ENCODE assay signal across 22 cellular contexts in the genomic region with DNA sequence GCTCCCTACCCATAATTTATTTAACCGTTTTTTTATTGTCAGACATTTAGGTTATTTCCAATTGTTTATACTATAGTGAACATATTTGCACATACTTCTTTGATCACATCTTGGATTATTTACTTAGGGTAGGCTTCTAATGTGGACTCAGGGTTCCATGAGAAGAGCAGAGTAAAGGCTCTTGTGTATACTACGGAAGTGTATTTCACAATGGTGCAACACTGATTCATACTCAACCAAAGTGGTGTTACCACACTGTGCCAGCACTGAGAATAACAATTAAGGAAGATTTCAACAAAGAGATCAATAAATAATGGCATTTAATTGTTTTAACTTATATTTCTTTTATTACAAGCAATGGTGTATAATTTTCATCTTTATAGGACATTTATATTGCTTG.
"Had no signal": no experiment of that assay in that cellular context is flagged by ENCODE, and none has a peak within 500 bp of the region (broad histone marks: within the 10 kb centered on the region; RNA-seq: fewer than 3 reads in every experiment).

No MANE protein-coding gene starts in this region.

- H3K27me3 ChIP-seq: esophagus squamous epithelium, hepatocyte, neutrophil, spleen, testis, tibial nerve had no signal

- DNase-seq: effector memory CD8-positive, alpha-beta T cell; esophagus squamous epithelium; foreskin fibroblast; kidney; left cardiac atrium; mammary epithelial cell; naive thymus-derived CD8-positive, alpha-beta T cell; psoas muscle; retina; spleen; stimulated activated CD4-positive, alpha-beta T cell treated with anti-CD3 and anti-CD28 coated beads, Interleukin-15, amount 100 ng/mL, for 24 hours; stimulated activated CD4-positive, alpha-beta T cell treated with anti-CD3 and anti-CD28 coated beads, Interleukin-1b, Interleukin-23, amount 100 ng/mL, for 48 hours; stimulated activated CD4-positive, alpha-beta T cell treated with anti-CD3 and anti-CD28 coated beads, Interleukin-4, amount 100 ng/mL, for 24 hours; stimulated activated naive B cell treated with anti-CD40 and anti-IgM and Interleukin-4, amounts not matched to agents 10 μg/mL and 1 μg/mL and 100 μg/mL, for 72 hours; stimulated activated naive CD8-positive, alpha-beta T cell treated with anti-CD3 and anti-CD28 coated beads, Interleukin-15, amount 100 ng/mL, for 72 hours; testis had no signal

- H3K27me3 Mint-ChIP-seq: dendritic cell treated with granulocyte-macrophage colony-stimulating factor and Interleukin-4, amounts not matched to agents 40 ng/mL and 50 ng/mL, for 4 days; effector memory CD8-positive, alpha-beta T cell; stimulated activated naive B cell treated with anti-CD40 and anti-IgM and Interleukin-4, amounts not matched to agents 10 μg/mL and 1 μg/mL and 100 μg/mL, for 72 hours; stimulated activated naive CD8-positive, alpha-beta T cell treated with anti-CD3 and anti-CD28 coated beads, Interleukin-15, amount 100 ng/mL, for 72 hours had no signal

- H3K4me3 ChIP-seq: esophagus squamous epithelium, gastroesophageal sphincter, hepatocyte, psoas muscle, spleen, testis, tibial nerve had no signal

- H3K27ac ChIP-seq: esophagus squamous epithelium, gastroesophageal sphincter, hepatocyte, neutrophil, psoas muscle, spleen, testis, tibial nerve had no signal

- ATAC-seq: effector memory CD8-positive, alpha-beta T cell; gastroesophageal sphincter; left cardiac atrium; naive thymus-derived CD8-positive, alpha-beta T cell; psoas muscle; sciatic nerve; stimulated activated naive B cell treated with anti-CD40 and anti-IgM and Interleukin-4, amounts not matched to agents 10 μg/mL and 1 μg/mL and 100 μg/mL, for 72 hours; stimulated activated naive CD8-positive, alpha-beta T cell treated with anti-CD3 and anti-CD28 coated beads, Interleukin-15, amount 100 ng/mL, for 72 hours had no signal

- H3K36me3 ChIP-seq: esophagus squamous epithelium, gastroesophageal sphincter, neutrophil, spleen, tibial nerve had no signal

- H3K4me1 ChIP-seq: esophagus squamous epithelium, gastroesophageal sphincter, psoas muscle, spleen, testis, tibial nerve had no signal

- H3K4me3 Mint-ChIP-seq: dendritic cell treated with granulocyte-macrophage colony-stimulating factor and Interleukin-4, amounts not matched to agents 40 ng/mL and 50 ng/mL, for 4 days; effector memory CD8-positive, alpha-beta T cell; naive thymus-derived CD8-positive, alpha-beta T cell; stimulated activated naive B cell treated with anti-CD40 and anti-IgM and Interleukin-4, amounts not matched to agents 10 μg/mL and 1 μg/mL and 100 μg/mL, for 72 hours; stimulated activated naive CD8-positive, alpha-beta T cell treated with anti-CD3 and anti-CD28 coated beads, Interleukin-15, amount 100 ng/mL, for 72 hours had no signal

- H3K27ac Mint-ChIP-seq: dendritic cell treated with granulocyte-macrophage colony-stimulating factor and Interleukin-4, amounts not matched to agents 40 ng/mL and 50 ng/mL, for 4 days; effector memory CD8-positive, alpha-beta T cell; naive thymus-derived CD8-positive, alpha-beta T cell; stimulated activated naive B cell treated with anti-CD40 and anti-IgM and Interleukin-4, amounts not matched to agents 10 μg/mL and 1 μg/mL and 100 μg/mL, for 72 hours; stimulated activated naive CD8-positive, alpha-beta T cell treated with anti-CD3 and anti-CD28 coated beads, Interleukin-15, amount 100 ng/mL, for 72 hours had no signal

- H3K9me3 ChIP-seq: esophagus squamous epithelium, neutrophil, psoas muscle, testis had no signal

- H3K4me1 Mint-ChIP-seq: naive thymus-derived CD8-positive, alpha-beta T cell; stimulated activated naive B cell treated with anti-CD40 and anti-IgM and Interleukin-4, amounts not matched to agents 10 μg/mL and 1 μg/mL and 100 μg/mL, for 72 hours; stimulated activated naive CD8-positive, alpha-beta T cell treated with anti-CD3 and anti-CD28 coated beads, Interleukin-15, amount 100 ng/mL, for 72 hours had no signal
